8 cellular contexts compared by ENCODE assay signal in the genomic region with DNA sequence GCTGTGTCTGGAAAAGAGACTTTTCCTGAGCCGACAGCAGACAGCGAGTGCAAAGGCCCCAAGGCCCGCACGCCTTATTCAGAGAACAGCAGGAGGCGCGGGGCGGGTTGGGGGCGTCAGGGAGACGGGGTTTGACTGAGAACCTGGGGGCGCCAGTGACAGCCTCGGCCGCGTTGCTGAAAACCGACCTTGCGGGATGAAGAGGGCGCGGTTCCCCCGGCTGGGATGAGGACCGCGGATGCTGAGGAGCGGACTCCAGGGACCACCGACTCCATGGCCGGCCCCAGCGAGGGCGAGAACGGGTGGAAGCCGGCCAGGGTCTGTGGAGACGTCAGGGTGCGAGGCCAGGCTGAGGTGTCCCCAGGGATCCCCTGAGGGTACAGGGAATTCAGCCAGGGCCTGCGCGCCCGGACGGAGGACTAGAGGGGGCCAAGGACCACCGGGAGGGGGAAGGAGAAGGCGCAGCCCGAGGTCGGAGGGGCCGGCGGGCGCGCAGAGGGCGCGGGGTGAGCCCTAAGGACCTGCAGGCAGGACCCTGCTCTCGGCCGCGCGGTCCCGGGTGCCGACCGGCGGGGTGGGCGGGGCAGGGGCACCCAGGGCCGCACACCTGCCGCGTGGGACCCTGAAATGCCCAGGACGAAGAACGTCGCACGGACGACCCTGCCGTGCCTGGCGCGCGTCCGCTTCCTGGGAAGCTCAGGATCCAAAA. TPM values are rescaled to one million over a fixed set of nuclear protein-coding genes. Genes with fewer than 3 reads are reported as not detected.
DNase-seq lines count a peak whose midpoint lies in the region; ATAC-seq, FAIRE-seq and TF ChIP-seq lines count a peak whose summit lies in the region.

No MANE protein-coding gene starts in this region.

- no peak for TF ChIP-seq POLR2A in K562 (conservative IDR thresholded peaks at IDR 0.05)

- no peaks in the 10 kb centered on the region for H3K36me3 Mint-ChIP-seq in GM23338 (ENCODE audit: low read depth)
- peaks cover 0 to 14% of the 10 kb centered on the region in 2 donors for H3K36me3 Mint-ChIP-seq in naive B cell

- H3K36me3 ChIP-seq in BJ (ENCODE audit: control insufficient read depth, insufficient read depth, low read length): peaks cover 8% of the 10 kb centered on the region
- H3K36me3 ChIP-seq in GM23338 (ENCODE audit: insufficient read depth): no peaks in the 10 kb centered on the region
- peaks cover 14% of the 10 kb centered on the region; the same call in 1 of the 3 replicates for H3K36me3 ChIP-seq in K562 (ENCODE audit: control insufficient read depth, insufficient read depth, low read length)

- H3K27me3 Mint-ChIP-seq in GM23338 (ENCODE audit: insufficient read depth, low read depth, poor library complexity) (peaks cover 57% of the 10 kb centered on the region), naive B cell (peaks cover 19 to 45% (median 27%) of the 10 kb centered on the region in 3 donors)

- peak; percentile 5 for ATAC-seq in GM23338
- no peak for ATAC-seq in K562
- no peak for ATAC-seq in naive B cell (ENCODE audit: low read depth in 2 of 2)
- ATAC-seq in GM21723 (IDR thresholded peaks at IDR 0.05; ENCODE audit: unreplicated experiment): no peak
- no peak for ATAC-seq in GM18867 (IDR thresholded peaks at IDR 0.05; ENCODE audit: unreplicated experiment)

- H3K4me1 ChIP-seq in GM23338 (ENCODE audit: insufficient read depth) (no peaks in the 10 kb centered on the region), K562 (replicated peaks in 1 of 2; ENCODE audit: control insufficient read depth in 2 of 2, insufficient read depth in 2 of 2, low read length in 2 of 2) (peaks cover 0 to 61% of the 10 kb centered on the region in 2 experiments; a peak in 2 of 5 replicates)

- no peak for TF ChIP-seq EP300 in K562 (IDR thresholded peaks at IDR 0.05; ENCODE audit: low read length)

- H3K9me3 Mint-ChIP-seq in GM23338: peaks cover 4% of the 10 kb centered on the region; the same call in 1 of the 3 replicates
- no peaks in the 10 kb centered on the region for H3K9me3 Mint-ChIP-seq in naive B cell

- H3K9ac ChIP-seq in K562 (ENCODE audit: insufficient read depth in 1 of 2, low read depth in 2 of 2, low read length in 2 of 2): peak overlapping the region in 1 of 2 experiments; percentile 52; a peak in 1 of 4 replicates

- no peak for TF ChIP-seq RAD21 in K562 (CRISPR knock-in tag; conservative IDR thresholded peaks at IDR 0.05 in 1 of 2, IDR thresholded peaks at IDR 0.05 in 1 of 2)

- no TSS peak for BruUV-seq in K562 (replicated peaks; lab: Mats Ljungman, UMichigan)

- in situ Hi-C loops in K562 (cut with MboI): no loop called here

- peak overlapping the region; percentile 90 for H3K4me3 ChIP-seq in BJ (ENCODE audit: low read depth, low read length)
- H3K4me3 ChIP-seq in GM23338: peak overlapping the region; percentile 75
- H3K4me3 ChIP-seq in K562: no peak overlapping the region

- DNase-seq in BJ (ENCODE audit: low read depth) (no peak), GM23338 (ENCODE audit: low spot score) (peak; percentile 58), K562 (ENCODE audit: extremely low read depth in 1 of 4, low spot score in 3 of 4) (no peak), naive B cell (no peak), foreskin melanocyte (no peak), KG1 (lab: John Stamatoyannopoulos, UW) (no peak)

- H4K20me1 ChIP-seq in GM23338 (replicated peaks; ENCODE audit: insufficient read depth) (peaks cover 5% of the 10 kb centered on the region; the same call in 1 of the 2 replicates), K562 (replicated peaks; ENCODE audit: control insufficient read depth, insufficient read depth, low read length) (peaks cover 12% of the 10 kb centered on the region; the same call in 1 of the 2 replicates)

- H3K79me2 ChIP-seq in GM23338 (replicated peaks; ENCODE audit: insufficient read depth) (no peaks in the 10 kb centered on the region), K562 (ENCODE audit: control insufficient read depth, insufficient read depth, low read length) (no peaks in the 10 kb centered on the region)

- H3K4me3 Mint-ChIP-seq in GM23338 (peak overlapping the region; percentile 71), naive B cell (peak overlapping the region in 7 of 8 donors; percentile 57 to 85 (median 73))

- peaks cover 7% of the 10 kb centered on the region; the same call in 1 of the 2 replicates for H3F3A ChIP-seq in GM23338 (replicated peaks; ENCODE audit: low read depth)

- TF ChIP-seq CTCF in BJ (IDR thresholded peaks at IDR 0.05; ENCODE audit: insufficient read depth, low read depth, low read length) (no peak), GM23338 (conservative IDR thresholded peaks at IDR 0.05; ENCODE audit: low read depth in 2 of 2) (no peak; a peak in 1 of 4 replicates), K562 (IDR thresholded peaks at IDR 0.05 in 2 of 3, conservative IDR thresholded peaks at IDR 0.05 in 1 of 3; ENCODE audit: insufficient read depth in 2 of 3, low read depth in 1 of 3, low read length in 3 of 3) (no peak)

- H3K4me1 Mint-ChIP-seq in GM23338 (peaks cover 10% of the 10 kb centered on the region), naive B cell (peaks cover 11 to 32% (median 21%) of the 10 kb centered on the region in 3 donors)

- 82% methylated on average over 31 of the region's 65 CpGs for WGBS in K562 (ENCODE audit: insufficient coverage, low coverage, missing lambda C conversion rate)

- no peaks in the 10 kb centered on the region for H3K9me2 ChIP-seq in GM23338 (ENCODE audit: insufficient read depth)

- POLR2A ChIA-PET in BJ (lab: Charles Lee): interaction anchor here (0.5 kb wide), 1 partner anchor 12 kb away, joined by 4 read pairs; no protein-coding TSS in a partner anchor
- POLR2A ChIA-PET in K562 (lab: Yijun Ruan, JAX): interaction anchor here (0.6 to 0.9 kb wide), 2 partner anchors 125 to 296 kb away, joined by 3 read pairs; no protein-coding TSS in a partner anchor

- H3K4me2 ChIP-seq in GM23338: peak overlapping the region; percentile 95
- H3K4me2 ChIP-seq in K562 (ENCODE audit: insufficient read depth, low read length): peak overlapping the region; percentile 40; the same call in 1 of the 2 replicates

- no peaks in the 10 kb centered on the region for H3K27me3 ChIP-seq in BJ (ENCODE audit: control insufficient read depth, insufficient read depth, low read length)
- H3K27me3 ChIP-seq in GM23338 (ENCODE audit: insufficient read depth): peaks cover 61% of the 10 kb centered on the region
- H3K27me3 ChIP-seq in K562 (ENCODE audit: control insufficient read depth in 2 of 2, insufficient read depth in 2 of 2, low read length in 2 of 2): peaks cover 6 to 36% of the 10 kb centered on the region in 2 experiments; a peak in 4 of 5 replicates

- H2AFZ ChIP-seq in GM23338 (peak overlapping the region; percentile 66), K562 (ENCODE audit: low read depth, low read length) (no peak overlapping the region)

- H3K9me1 ChIP-seq in K562 (ENCODE audit: control insufficient read depth, insufficient read depth, low read length): no peaks in the 10 kb centered on the region

- no peaks in the 10 kb centered on the region for H3K9me3 ChIP-seq in K562 (replicated peaks; ENCODE audit: control insufficient read depth, insufficient read depth, low read depth, low read length)

- H3K27ac ChIP-seq in GM23338 (ENCODE audit: low read depth): no peak overlapping the region
- no peak overlapping the region for H3K27ac ChIP-seq in K562 (ENCODE audit: extremely low read depth, low read depth, low read length)

- FAIRE-seq in K562 (lab: Jason Lieb, UNC): no peak

- intact Hi-C loops in K562 (cut with micrococcal nuclease): no loop called here

- CTCF ChIA-PET in BJ (lab: Yijun Ruan, JAX): interaction anchor here (0.7 to 2.0 kb wide), 19 partner anchors 10 to 582 kb away, joined by 3 to 17 read pairs (median 5); no protein-coding TSS in a partner anchor
- CTCF ChIA-PET in K562 (lab: Yijun Ruan, JAX; ENCODE audit: low intra/inter-chr PET ratio): no interaction called here

- H3K27ac Mint-ChIP-seq in GM23338: no peak overlapping the region
- no peak overlapping the region for H3K27ac Mint-ChIP-seq in naive B cell

RNA-seq across cellular contexts. Expression of a gene that starts 0.8 kb away (rescaled TPM):
- polyA plus RNA-seq in BJ (2011; rRNA removed) (25.2 and 36.4 TPM in 2 replicates), GM23338 (2016; fragmentation: Nextera tagmentation; extraction: Ambion mirVana) (0.27 and 0.61 TPM in 2 replicates), K562 (2011; rRNA removed) (0.68 and 1.3 TPM in 2 replicates), K562 (2014; fragmentation: Illumina TruSeq; extraction: Trizol) (0.43 and 0.72 TPM in 2 replicates), K562 (2014; fragmentation: Nextera tagmentation; extraction: Ambion mirVana) (under 1 TPM in 1 of 2 experiments, not detected in 1; 0.06 TPM), K562 (2014; rRNA removed) (0.89 and 1.8 TPM in 2 replicates), naive B cell (ENCODE audit: low read depth in 6 of 6) (under 1 TPM in 1 of 6 donors, not detected in 5; 0.09 TPM)
- polyA minus RNA-seq in BJ (2011; rRNA and poly(A)+ RNA removed): 26.4 and 28.5 TPM in 2 replicates
- 0.97 and 1.8 TPM in 2 replicates for total RNA-seq in GM23338 (2014; rRNA removed; shearing (Covaris generic))
- 2.8 and 5.5 TPM in 2 replicates for total RNA-seq in K562 (2011; cell fraction: chromatin; rRNA removed; ENCODE audit: low replicate concordance)
- 2.1 and 3.2 TPM in 2 replicates for total RNA-seq in K562 (2011; cell fraction: nucleolus; rRNA removed)
- 0.99 and 1.4 TPM in 2 replicates for total RNA-seq in K562 (2011; cell fraction: nucleoplasm; rRNA removed)
- total RNA-seq in K562 (2014; rRNA removed) (0.82 and 1.1 TPM in 2 replicates), K562 (2014; rRNA removed; fragmentation: Illumina TruSeq; extraction: Trizol) (0.18 and 0.61 TPM in 2 replicates), K562 (2015; rRNA removed; fragmentation: Illumina TruSeq; extraction: Trizol) (1.2 TPM in 2 replicates), K562 (2021) (1.6 and 1.8 TPM in 2 replicates)
- polyA plus RNA-seq in K562 (2011; cell fraction: cytosol; rRNA removed): 0.88 and 1.8 TPM in 2 replicates
- 5.4 and 7.4 TPM in 2 replicates for polyA plus RNA-seq in K562 (2011; cell fraction: nucleus; rRNA removed)
- 1.6 and 4.2 TPM in 2 replicates for polyA plus RNA-seq in K562 (2012)
- 0.15 and 0.91 TPM in 2 replicates for polyA minus RNA-seq in K562 (2011; rRNA and poly(A)+ RNA removed)
- 0.76 and 1.3 TPM in 2 replicates for polyA minus RNA-seq in K562 (2011; cell fraction: cytosol; rRNA and poly(A)+ RNA removed)
- 2.3 and 2.9 TPM in 2 replicates for polyA minus RNA-seq in K562 (2011; cell fraction: nucleus; rRNA and poly(A)+ RNA removed)

RNA-seq across cellular contexts. Expression of a gene that starts 49.2 kb away (rescaled TPM):
- 153 and 200 TPM in 2 replicates for polyA plus RNA-seq in BJ (2011; rRNA removed)
- 52.4 and 75.9 TPM in 2 replicates for polyA minus RNA-seq in BJ (2011; rRNA and poly(A)+ RNA removed)
- 80.6 and 80.9 TPM in 2 replicates for total RNA-seq in GM23338 (2014; rRNA removed; shearing (Covaris generic))
- polyA plus RNA-seq in GM23338 (2016; fragmentation: Nextera tagmentation; extraction: Ambion mirVana): 127 and 129 TPM in 2 replicates
- 308 and 309 TPM in 2 replicates for total RNA-seq in K562 (2011; cell fraction: chromatin; rRNA removed; ENCODE audit: low replicate concordance)
- 184 and 199 TPM in 2 replicates for total RNA-seq in K562 (2011; cell fraction: nucleolus; rRNA removed)
- 242 and 272 TPM in 2 replicates for total RNA-seq in K562 (2011; cell fraction: nucleoplasm; rRNA removed)
- total RNA-seq in K562 (2014; rRNA removed): 197 and 226 TPM in 2 replicates
- 196 and 217 TPM in 2 replicates for total RNA-seq in K562 (2014; rRNA removed; fragmentation: Illumina TruSeq; extraction: Trizol)
- total RNA-seq in K562 (2015; rRNA removed; fragmentation: Illumina TruSeq; extraction: Trizol): 187 and 193 TPM in 2 replicates
- 148 and 156 TPM in 2 replicates for total RNA-seq in K562 (2021)
- polyA plus RNA-seq in K562 (2011; rRNA removed): 350 and 487 TPM in 2 replicates
- 426 and 451 TPM in 2 replicates for polyA plus RNA-seq in K562 (2011; cell fraction: cytosol; rRNA removed)
- 307 and 341 TPM in 2 replicates for polyA plus RNA-seq in K562 (2011; cell fraction: nucleus; rRNA removed)
- 174 and 212 TPM in 2 replicates for polyA plus RNA-seq in K562 (2012)
- polyA plus RNA-seq in K562 (2014; fragmentation: Illumina TruSeq; extraction: Trizol): 192 and 199 TPM in 2 replicates
- 10 to 100 TPM; 36.4 to 50.0 TPM for polyA plus RNA-seq in K562 (2014; fragmentation: Nextera tagmentation; extraction: Ambion mirVana)
- 231 and 257 TPM in 2 replicates for polyA plus RNA-seq in K562 (2014; rRNA removed)
- 195 and 295 TPM in 2 replicates for polyA minus RNA-seq in K562 (2011; rRNA and poly(A)+ RNA removed)
- 84.1 and 88.1 TPM in 2 replicates for polyA minus RNA-seq in K562 (2011; cell fraction: cytosol; rRNA and poly(A)+ RNA removed)
- polyA minus RNA-seq in K562 (2011; cell fraction: nucleus; rRNA and poly(A)+ RNA removed): 71.5 and 88.4 TPM in 2 replicates
- polyA plus RNA-seq in naive B cell (ENCODE audit: low read depth in 6 of 6): 100 to 1,000 TPM; 200 to 248 (median 220) TPM
